ENCODE assay signal across 8 cellular contexts in genomic region chr20:62804632-62805364, GRCh38. TPM values are rescaled to one million over a fixed set of nuclear protein-coding genes. Genes with fewer than 3 reads are reported as not detected.
DNase-seq lines count a peak whose midpoint lies in the region; ATAC-seq lines count a peak whose summit lies in the region.

Gene OGFR, plus strand, starts transcription at chr20:62804835. Its CDS starts 25 bp downstream, at chr20:62804860.

- intact Hi-C loops in left ventricle myocardium superior (cut with micrococcal nuclease): loop anchor here (10.0 kb wide), 1 partner anchor 140 kb away; no protein-coding TSS in a partner anchor

- peak within 1 kb of the TSS; percentile 80 for H3K27ac ChIP-seq in rectal smooth muscle tissue (ENCODE audit: low read depth, low read length)

- DNase-seq in DMS 273 (lab: John Stamatoyannopoulos, UW; ENCODE audit: unreplicated experiment): peak; percentile 81
- DNase-seq in DMS 273 treated with DMSO at 0.1 percent for 48 hours (lab: John Stamatoyannopoulos, UW): no peak
- peak; percentile 63 for DNase-seq in HK-2 (ENCODE audit: unreplicated experiment)
- peak; percentile 57 to 72 (median 67) for DNase-seq in T-helper 1 cell
- peak; percentile 21 for DNase-seq in amniotic stem cell (lab: John Stamatoyannopoulos, UW)
- DNase-seq in left ventricle myocardium superior: peak; percentile 84

- H3K36me3 ChIP-seq in rectal smooth muscle tissue (ENCODE audit: control insufficient read depth, insufficient read depth, low read length): peaks cover 22% of the 10 kb centered on the region

- H3K4me1 ChIP-seq in rectal smooth muscle tissue (ENCODE audit: control insufficient read depth, insufficient read depth, low read length): peaks cover 6% of the 10 kb centered on the region

- ATAC-seq in left ventricle myocardium superior: peak; percentile 51
- ATAC-seq in HG02885 (IDR thresholded peaks at IDR 0.05; ENCODE audit: poor library complexity, unreplicated experiment): no peak

- H3K27me3 ChIP-seq in rectal smooth muscle tissue (ENCODE audit: control insufficient read depth, insufficient read depth, low read length): no peaks in the 10 kb centered on the region

- peak within 1 kb of the TSS; percentile 90 for H3K4me3 ChIP-seq in rectal smooth muscle tissue (ENCODE audit: low read length)

- peak within 1 kb of the TSS; percentile 78 for H3K9ac ChIP-seq in rectal smooth muscle tissue (ENCODE audit: low read length)

RNA-seq across cellular contexts. Expression of gene OGFR, which starts in this region (rescaled TPM):
- total RNA-seq in left ventricle myocardium superior: 21.0 TPM
